In genomic region chr22:49953680-49954344, GRCh38 we compare ENCODE assay signal across 12 cellular contexts. TPM values are rescaled to one million over a fixed set of nuclear protein-coding genes. Genes with fewer than 3 reads are reported as not detected.
DNase-seq lines count a peak whose midpoint lies in the region; ATAC-seq and TF ChIP-seq lines count a peak whose summit lies in the region.
"Had no signal": no experiment of that assay in that cellular context is flagged by ENCODE, and none has a peak within 500 bp of the region (broad histone marks: within the 10 kb centered on the region; RNA-seq: fewer than 3 reads in every experiment).

No MANE protein-coding gene starts in this region.

- H2AFZ ChIP-seq in Karpas-422 (ENCODE audit: low read length) = no peak overlapping the region

- CTCF ChIA-PET in Caco-2 (lab: Charles Lee) = interaction anchor here (0.9 kb wide), 1 partner anchor 23 kb away, joined by 3 read pairs; no protein-coding TSS in a partner anchor

- H3K9me3 ChIP-seq in Caco-2 = no peaks in the 10 kb centered on the region
- no peaks in the 10 kb centered on the region for H3K9me3 ChIP-seq in body of pancreas
- H3K9me3 ChIP-seq in liver (ENCODE audit: control insufficient read depth in 4 of 4, low read length in 3 of 4) = no peaks in the 10 kb centered on the region
- no peaks in the 10 kb centered on the region for H3K9me3 ChIP-seq in Karpas-422 (ENCODE audit: low read length)

- DNase-seq in Caco-2 (no peak), body of pancreas (peak in 2 of 4 donors; percentile 42 to 49), NCI-H2029 (lab: John Stamatoyannopoulos, UW) (no peak), Karpas-422 (no peak), kidney glomerular epithelial cell (lab: John Stamatoyannopoulos, UW) (no peak)
- no peak for DNase-seq in activated T-cell treated with anti-CD3 and anti-CD28 coated beads, Interleukin-2, amount 50 U/mL, for 4 hours
- DNase-seq: activated naive CD8-positive, alpha-beta T cell treated with anti-CD3 and anti-CD28 coated beads, Interleukin-2, amount 50 U/mL, for 24 hours; activated T-cell treated with anti-CD3 and anti-CD28 coated beads, Interleukin-2, amount 50 U/mL, for 1 hour; foreskin melanocyte; NCI-H774 had no signal

- BruUV-seq in Caco-2 (replicated peaks; lab: Mats Ljungman, UMichigan) = no TSS peak

- no peak for TF ChIP-seq POLR2A in body of pancreas (IDR thresholded peaks at IDR 0.05)

- H3K27me3 ChIP-seq in Caco-2 (replicated peaks; ENCODE audit: control insufficient read depth, insufficient read depth, low read length) (no peaks in the 10 kb centered on the region), body of pancreas (no peaks in the 10 kb centered on the region), liver (ENCODE audit: control insufficient read depth in 4 of 4, insufficient read depth in 4 of 4, low read length in 3 of 4) (no peaks in the 10 kb centered on the region), Karpas-422 (ENCODE audit: low read length) (no peaks in the 10 kb centered on the region)

- peak overlapping the region; percentile 99 to 100 (median 100) for H3K27ac ChIP-seq in body of pancreas
- H3K27ac ChIP-seq in liver (ENCODE audit: low read depth in 1 of 2, low read length in 2 of 2) = peak overlapping the region; percentile 49 to 67
- no peak overlapping the region for H3K27ac ChIP-seq in Karpas-422 (ENCODE audit: low read length)

- no peaks in the 10 kb centered on the region for H3K79me2 ChIP-seq in Karpas-422 (ENCODE audit: low read length)

- H3K4me1 ChIP-seq in Caco-2 (peaks cover 69% of the 10 kb centered on the region), body of pancreas (peaks cover 77% of the 10 kb centered on the region), liver (ENCODE audit: control insufficient read depth in 4 of 4, insufficient read depth in 4 of 4, low read length in 3 of 4) (peaks cover 29 to 56% (median 48%) of the 10 kb centered on the region in 4 donors), Karpas-422 (ENCODE audit: low read length) (peaks cover 8% of the 10 kb centered on the region)

- TF ChIP-seq CTCF in Caco-2 (IDR thresholded peaks at IDR 0.05; ENCODE audit: insufficient read depth in 1 of 2, low read depth in 1 of 2, low read length in 1 of 2, severe bottlenecking in 1 of 2, unreplicated experiment in 1 of 2) (no peak), body of pancreas (IDR thresholded peaks at IDR 0.05) (no peak), liver (IDR thresholded peaks at IDR 0.05; ENCODE audit: low read depth, low read length, missing input control) (no peak)

- no peaks in the 10 kb centered on the region for H3K9me2 ChIP-seq in Karpas-422 (replicated peaks; ENCODE audit: insufficient read depth, low read length)

- 0 out of 2 replicates have a peak, but pooled peaks cover 2% of the 10 kb centered on the region for H4K20me1 ChIP-seq in Karpas-422 (ENCODE audit: insufficient read depth, low read depth, low read length)

- no peak overlapping the region for H3K4me3 Mint-ChIP-seq in Caco-2 (ENCODE audit: unreplicated experiment)
- no peak overlapping the region for H3K4me3 Mint-ChIP-seq in stimulated activated memory B cell treated with anti-CD40 and anti-IgM and Interleukin-4, amounts not matched to agents 10 μg/mL and 1 μg/mL and 100 μg/mL, for 72 hours
- H3K4me3 Mint-ChIP-seq in activated T-cell treated with anti-CD3 and anti-CD28 coated beads, Interleukin-2, amount 50 U/mL, for 4 hours = no peak overlapping the region
- H3K4me3 Mint-ChIP-seq: activated naive CD8-positive, alpha-beta T cell treated with anti-CD3 and anti-CD28 coated beads, Interleukin-2, amount 50 U/mL, for 24 hours had no signal

- intact Hi-C loops in Caco-2 (cut with micrococcal nuclease; ENCODE audit: unreplicated experiment) (no loop called here), body of pancreas (cut with DNase I) (no loop called here)

- no peak for ATAC-seq in body of pancreas
- no peak for ATAC-seq in stimulated activated memory B cell treated with anti-CD40 and anti-IgM and Interleukin-4, amounts not matched to agents 10 μg/mL and 1 μg/mL and 100 μg/mL, for 72 hours
- ATAC-seq in activated T-cell treated with anti-CD3 and anti-CD28 coated beads, Interleukin-2, amount 50 U/mL, for 4 hours = no peak
- ATAC-seq: activated naive CD8-positive, alpha-beta T cell treated with anti-CD3 and anti-CD28 coated beads, Interleukin-2, amount 50 U/mL, for 24 hours had no signal

- H3K9me3 Mint-ChIP-seq in Caco-2 (ENCODE audit: unreplicated experiment) = no peaks in the 10 kb centered on the region
- no peaks in the 10 kb centered on the region for H3K9me3 Mint-ChIP-seq in stimulated activated memory B cell treated with anti-CD40 and anti-IgM and Interleukin-4, amounts not matched to agents 10 μg/mL and 1 μg/mL and 100 μg/mL, for 72 hours
- no peaks in the 10 kb centered on the region for H3K9me3 Mint-ChIP-seq in activated T-cell treated with anti-CD3 and anti-CD28 coated beads, Interleukin-2, amount 50 U/mL, for 4 hours
- H3K9me3 Mint-ChIP-seq: activated naive CD8-positive, alpha-beta T cell treated with anti-CD3 and anti-CD28 coated beads, Interleukin-2, amount 50 U/mL, for 24 hours had no signal

- no peaks in the 10 kb centered on the region for H3K27me3 Mint-ChIP-seq in Caco-2 (ENCODE audit: insufficient read depth, unreplicated experiment)
- no peaks in the 10 kb centered on the region for H3K27me3 Mint-ChIP-seq in stimulated activated memory B cell treated with anti-CD40 and anti-IgM and Interleukin-4, amounts not matched to agents 10 μg/mL and 1 μg/mL and 100 μg/mL, for 72 hours
- H3K27me3 Mint-ChIP-seq in activated T-cell treated with anti-CD3 and anti-CD28 coated beads, Interleukin-2, amount 50 U/mL, for 4 hours (ENCODE audit: low read depth) = no peaks in the 10 kb centered on the region
- H3K27me3 Mint-ChIP-seq: activated naive CD8-positive, alpha-beta T cell treated with anti-CD3 and anti-CD28 coated beads, Interleukin-2, amount 50 U/mL, for 24 hours had no signal

- H3K4me2 ChIP-seq in Karpas-422 (ENCODE audit: low read depth, low read length, poor library complexity, severe bottlenecking) = no peak overlapping the region

- H3K4me3 ChIP-seq in Caco-2 (ENCODE audit: low read depth, low read length) (no peak overlapping the region), body of pancreas (no peak overlapping the region), liver (ENCODE audit: low read depth in 1 of 3, low read length in 3 of 3) (no peak overlapping the region), Karpas-422 (ENCODE audit: low read length) (no peak overlapping the region)

- no peak overlapping the region for H3K9ac ChIP-seq in liver (ENCODE audit: low read depth in 1 of 2, low read length in 2 of 2)
- no peak overlapping the region for H3K9ac ChIP-seq in Karpas-422 (ENCODE audit: low read length)

- H3K36me3 ChIP-seq in Caco-2 (ENCODE audit: control insufficient read depth, insufficient read depth, low read length) (no peaks in the 10 kb centered on the region), body of pancreas (replicated peaks in 1 of 2; ENCODE audit: insufficient read depth in 1 of 2, low read depth in 2 of 2) (no peaks in the 10 kb centered on the region), liver (ENCODE audit: control insufficient read depth in 4 of 4, insufficient read depth in 3 of 4, low read depth in 1 of 4, low read length in 3 of 4) (no peaks in the 10 kb centered on the region), Karpas-422 (ENCODE audit: insufficient read depth, low read length) (no peaks in the 10 kb centered on the region)

- POLR2A ChIA-PET in Caco-2 (lab: Charles Lee) = interaction anchor here (3.1 to 3.7 kb wide), 2 partner anchors 7 to 17 kb away, joined by 20 to 25 read pairs; partner anchors contain the start of gene PIM3

- 43 to 59% methylated on average over 11 to 18 of the region's 18 CpGs for WGBS in body of pancreas, 2 donors
- 56% methylated on average over 18 of the region's 18 CpGs for WGBS in liver

- peaks cover 9% of the 10 kb centered on the region for H3K36me3 Mint-ChIP-seq in Caco-2 (ENCODE audit: insufficient read depth, unreplicated experiment)
- H3K36me3 Mint-ChIP-seq in stimulated activated memory B cell treated with anti-CD40 and anti-IgM and Interleukin-4, amounts not matched to agents 10 μg/mL and 1 μg/mL and 100 μg/mL, for 72 hours = no peaks in the 10 kb centered on the region
- H3K36me3 Mint-ChIP-seq in activated T-cell treated with anti-CD3 and anti-CD28 coated beads, Interleukin-2, amount 50 U/mL, for 4 hours (ENCODE audit: insufficient read depth) = no peaks in the 10 kb centered on the region

- no peak for TF ChIP-seq RAD21 in liver (IDR thresholded peaks at IDR 0.05)

- H3K27ac Mint-ChIP-seq in Caco-2 (ENCODE audit: unreplicated experiment) = peak overlapping the region; percentile 42
- H3K27ac Mint-ChIP-seq in stimulated activated memory B cell treated with anti-CD40 and anti-IgM and Interleukin-4, amounts not matched to agents 10 μg/mL and 1 μg/mL and 100 μg/mL, for 72 hours = peak overlapping the region; percentile 24
- H3K27ac Mint-ChIP-seq: activated naive CD8-positive, alpha-beta T cell treated with anti-CD3 and anti-CD28 coated beads, Interleukin-2, amount 50 U/mL, for 24 hours had no signal

- peaks cover 9% of the 10 kb centered on the region for H3K4me1 Mint-ChIP-seq in Caco-2 (ENCODE audit: low read depth, unreplicated experiment)
- H3K4me1 Mint-ChIP-seq in stimulated activated memory B cell treated with anti-CD40 and anti-IgM and Interleukin-4, amounts not matched to agents 10 μg/mL and 1 μg/mL and 100 μg/mL, for 72 hours = peaks cover 30% of the 10 kb centered on the region
- H3K4me1 Mint-ChIP-seq in activated T-cell treated with anti-CD3 and anti-CD28 coated beads, Interleukin-2, amount 50 U/mL, for 4 hours (ENCODE audit: low read depth) = no peaks in the 10 kb centered on the region
- H3K4me1 Mint-ChIP-seq: activated naive CD8-positive, alpha-beta T cell treated with anti-CD3 and anti-CD28 coated beads, Interleukin-2, amount 50 U/mL, for 24 hours had no signal

RNA-seq across cellular contexts. Expression of gene PIM3, which starts 6.8 kb away (rescaled TPM):
- total RNA-seq in Caco-2 (2022) = 39.6 and 41.1 TPM in 2 replicates
- 10 to 100 TPM; 57.3 to 98.9 TPM for total RNA-seq in body of pancreas
- total RNA-seq in liver = 10 to 100 TPM; 14.5 to 33.8 TPM
- 10 to 100 TPM; 22.3 to 44.0 TPM for polyA plus RNA-seq in liver
- total RNA-seq in activated T-cell treated with anti-CD3 and anti-CD28 coated beads, Interleukin-2, amount 50 U/mL, for 4 hours = 100 to 1,000 TPM; 426 to 498 (median 461) TPM
- total RNA-seq in Karpas-422 (2014; rRNA removed; shearing (Covaris generic); ENCODE audit: low replicate concordance) = 15.4 and 41.1 TPM in 2 replicates

RNA-seq across cellular contexts. Expression of gene CRELD2, which starts 35.4 kb away (rescaled TPM):
- total RNA-seq in Caco-2 (2022) (38.1 and 43.3 TPM in 2 replicates), body of pancreas (100 to 1,000 TPM in 1 of 2 donors, 10 to 100 TPM in 1; 73.9 to 201 TPM), liver (10 to 100 TPM; 17.2 to 98.1 TPM)
- polyA plus RNA-seq in liver = 10 to 100 TPM; 34.2 to 80.0 TPM
- total RNA-seq in activated T-cell treated with anti-CD3 and anti-CD28 coated beads, Interleukin-2, amount 50 U/mL, for 4 hours = 10 to 100 TPM; 62.8 to 71.2 (median 64.2) TPM
- 12.7 and 34.2 TPM in 2 replicates for total RNA-seq in Karpas-422 (2014; rRNA removed; shearing (Covaris generic); ENCODE audit: low replicate concordance)

RNA-seq across cellular contexts. Expression of gene ALG12, which starts 35.6 kb away (rescaled TPM):
- total RNA-seq in Caco-2 (2022) (31.6 and 35.7 TPM in 2 replicates), body of pancreas (10 to 100 TPM; 16.2 to 17.9 TPM), liver (10 to 100 TPM; 10.4 to 20.2 TPM)
- 10 to 100 TPM; 12.5 to 15.6 TPM for polyA plus RNA-seq in liver
- 10 to 100 TPM; 13.5 to 18.6 (median 14.6) TPM for total RNA-seq in activated T-cell treated with anti-CD3 and anti-CD28 coated beads, Interleukin-2, amount 50 U/mL, for 4 hours
- total RNA-seq in Karpas-422 (2014; rRNA removed; shearing (Covaris generic); ENCODE audit: low replicate concordance) = 4.7 and 4.8 TPM in 2 replicates

RNA-seq across cellular contexts. Expression of gene IL17REL, which starts 58.8 kb away (rescaled TPM):
- total RNA-seq in Caco-2 (2022) (not detected in 2 replicates), body of pancreas (not detected), liver (under 1 TPM in 1 of 2 donors, not detected in 1; under 0.01 TPM)
- polyA plus RNA-seq in liver = not detected
- under 1 TPM; 0.08 to 0.24 (median 0.13) TPM for total RNA-seq in activated T-cell treated with anti-CD3 and anti-CD28 coated beads, Interleukin-2, amount 50 U/mL, for 4 hours
- total RNA-seq in Karpas-422 (2014; rRNA removed; shearing (Covaris generic); ENCODE audit: low replicate concordance) = not detected in 2 replicates

Comparison
In these comparisons a context has a peak if more than half of its experiments do, and no peak if none do; other contexts are left out.
1. RNA of gene PIM3, which starts 6.8 kb away (total RNA-seq): 426 to 498 TPM in activated T-cell treated with anti-CD3 and anti-CD28 coated beads, Interleukin-2, amount 50 U/mL, for 4 hours; 57.3 to 98.9 TPM in body of pancreas, 39.6 to 41.1 TPM in Caco-2, 14.5 to 33.8 TPM in liver and 15.4 to 41.1 TPM in Karpas-422; every median in the first group is over 4 times any median in the second.